In the genomic region with DNA sequence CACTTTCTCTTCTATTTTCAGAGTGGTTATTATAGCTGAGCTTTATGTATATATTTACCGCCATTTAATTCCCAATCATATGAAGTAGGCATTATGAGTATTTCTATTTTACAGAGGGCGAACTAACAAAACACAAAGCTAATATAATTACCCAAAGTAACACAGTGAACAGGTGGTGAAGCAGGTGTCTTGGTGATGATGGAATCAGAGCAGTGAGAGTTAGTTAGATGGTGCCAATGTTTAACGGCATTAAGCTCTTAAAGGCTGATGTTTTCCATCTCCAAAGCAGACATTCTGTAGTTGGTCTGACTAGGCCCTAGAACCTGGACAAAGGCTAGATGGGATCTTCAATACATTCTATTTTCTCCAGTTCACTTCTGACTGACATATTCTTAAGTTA, we compare ENCODE assay signal across 2 cellular contexts.
TF ChIP-seq lines count a peak whose summit lies in the region.

No MANE protein-coding gene starts in this region.

TF ChIP-seq in GM23338, 12 proteins besides CTCF, POLR2A, EP300 and RAD21 (continued from another document):
- no peak for TF ChIP-seq ZNF462 (CRISPR knock-in tag; IDR thresholded peaks at IDR 0.05)
- no peak for TF ChIP-seq EZH2phosphoT487 (IDR thresholded peaks at IDR 0.05; ENCODE audit: unreplicated experiment)
- TF ChIP-seq, protein P1, sequence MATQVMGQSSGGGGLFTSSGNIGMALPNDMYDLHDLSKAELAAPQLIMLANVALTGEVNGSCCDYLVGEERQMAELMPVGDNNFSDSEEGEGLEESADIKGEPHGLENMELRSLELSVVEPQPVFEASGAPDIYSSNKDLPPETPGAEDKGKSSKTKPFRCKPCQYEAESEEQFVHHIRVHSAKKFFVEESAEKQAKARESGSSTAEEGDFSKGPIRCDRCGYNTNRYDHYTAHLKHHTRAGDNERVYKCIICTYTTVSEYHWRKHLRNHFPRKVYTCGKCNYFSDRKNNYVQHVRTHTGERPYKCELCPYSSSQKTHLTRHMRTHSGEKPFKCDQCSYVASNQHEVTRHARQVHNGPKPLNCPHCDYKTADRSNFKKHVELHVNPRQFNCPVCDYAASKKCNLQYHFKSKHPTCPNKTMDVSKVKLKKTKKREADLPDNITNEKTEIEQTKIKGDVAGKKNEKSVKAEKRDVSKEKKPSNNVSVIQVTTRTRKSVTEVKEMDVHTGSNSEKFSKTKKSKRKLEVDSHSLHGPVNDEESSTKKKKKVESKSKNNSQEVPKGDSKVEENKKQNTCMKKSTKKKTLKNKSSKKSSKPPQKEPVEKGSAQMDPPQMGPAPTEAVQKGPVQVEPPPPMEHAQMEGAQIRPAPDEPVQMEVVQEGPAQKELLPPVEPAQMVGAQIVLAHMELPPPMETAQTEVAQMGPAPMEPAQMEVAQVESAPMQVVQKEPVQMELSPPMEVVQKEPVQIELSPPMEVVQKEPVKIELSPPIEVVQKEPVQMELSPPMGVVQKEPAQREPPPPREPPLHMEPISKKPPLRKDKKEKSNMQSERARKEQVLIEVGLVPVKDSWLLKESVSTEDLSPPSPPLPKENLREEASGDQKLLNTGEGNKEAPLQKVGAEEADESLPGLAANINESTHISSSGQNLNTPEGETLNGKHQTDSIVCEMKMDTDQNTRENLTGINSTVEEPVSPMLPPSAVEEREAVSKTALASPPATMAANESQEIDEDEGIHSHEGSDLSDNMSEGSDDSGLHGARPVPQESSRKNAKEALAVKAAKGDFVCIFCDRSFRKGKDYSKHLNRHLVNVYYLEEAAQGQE (IDR thresholded peaks at IDR 0.05; ENCODE audit: unreplicated experiment), result no peak
- TF ChIP-seq CREB1 (CRISPR knock-in tag; IDR thresholded peaks at IDR 0.05; ENCODE audit: low read depth), result no peak

TF ChIP-seq in WTC11, 78 proteins besides CTCF, POLR2A, EP300 and RAD21 (continued from another document):
- TF ChIP-seq, protein P2, sequence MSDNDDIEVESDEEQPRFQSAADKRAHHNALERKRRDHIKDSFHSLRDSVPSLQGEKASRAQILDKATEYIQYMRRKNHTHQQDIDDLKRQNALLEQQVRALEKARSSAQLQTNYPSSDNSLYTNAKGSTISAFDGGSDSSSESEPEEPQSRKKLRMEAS (CRISPR knock-in tag; IDR thresholded peaks at IDR 0.05), result no peak
- TF ChIP-seq ESRRA (CRISPR knock-in tag; IDR thresholded peaks at IDR 0.05; ENCODE audit: borderline replicate concordance) (no peak), SMAD3 (CRISPR knock-in tag; IDR thresholded peaks at IDR 0.05; ENCODE audit: borderline replicate concordance) (no peak), GRHL2 (CRISPR knock-in tag; IDR thresholded peaks at IDR 0.05; ENCODE audit: insufficient replicate concordance, severe bottlenecking) (no peak)
